1 cellular context compared by ENCODE assay signal in genomic region chr11:114400222-114400973, GRCh38.
TF ChIP-seq lines count a peak whose summit lies in the region.

TSS of gene C11orf71 (minus strand) at chr11:114400511. CDS start at chr11:114400331, 180 bp downstream.
TSS of gene RBM7 (plus strand) at chr11:114400666. CDS start at chr11:114400672, 6 bp downstream.

TF ChIP-seq in HepG2, 621 proteins besides CTCF, POLR2A, EP300 and RAD21 (continued from another document and continues in another):
- TF ChIP-seq DDIT3 (CRISPR knock-in tag; IDR thresholded peaks at IDR 0.05) (no peak), FOXO1 (CRISPR knock-in tag; IDR thresholded peaks at IDR 0.05) (no peak; the same call in 1 of the 2 replicates), KIAA2018 (CRISPR knock-in tag; IDR thresholded peaks at IDR 0.05; ENCODE audit: borderline replicate concordance) (no peak), ZNF138 (CRISPR knock-in tag; IDR thresholded peaks at IDR 0.05; ENCODE audit: low read depth) (no peak), KDM5A (IDR thresholded peaks at IDR 0.05; ENCODE audit: borderline replicate concordance, low read length) (peak; percentile 57; the same call in 1 of the 2 replicates), SP4 (CRISPR knock-in tag; IDR thresholded peaks at IDR 0.05) (peak; percentile 12; the same call in 1 of the 2 replicates), MAFK (conservative IDR thresholded peaks at IDR 0.05 in 1 of 2, IDR thresholded peaks at IDR 0.05 in 1 of 2; ENCODE audit: low read length in 2 of 2) (peak in 1 of 2 experiments; percentile 39; a peak in 1 of 4 replicates), IKZF5 (CRISPR knock-in tag; IDR thresholded peaks at IDR 0.05) (0 out of 2 replicates have a peak, but pooled peaks have one; percentile 12), GLMP (CRISPR knock-in tag; IDR thresholded peaks at IDR 0.05; ENCODE audit: borderline replicate concordance) (no peak), ZNF274 (CRISPR knock-in tag; IDR thresholded peaks at IDR 0.05) (peak; percentile 81), KDM6A (CRISPR knock-in tag; IDR thresholded peaks at IDR 0.05; ENCODE audit: low read depth) (no peak), E2F2 (CRISPR knock-in tag; IDR thresholded peaks at IDR 0.05; ENCODE audit: borderline replicate concordance) (0 out of 2 replicates have a peak, but pooled peaks have one; percentile 44), BHLHE40 (IDR thresholded peaks at IDR 0.05; ENCODE audit: low read length) (no peak; the same call in 1 of the 2 replicates), ZNF569 (CRISPR knock-in tag; IDR thresholded peaks at IDR 0.05; ENCODE audit: borderline replicate concordance) (0 out of 2 replicates have a peak, but pooled peaks have one; percentile 76), CHCHD3 (CRISPR knock-in tag; IDR thresholded peaks at IDR 0.05) (no peak), TP53 (CRISPR knock-in tag; conservative IDR thresholded peaks at IDR 0.05) (peak; percentile 81; the same call in 1 of the 2 replicates), HNRNPLL (IDR thresholded peaks at IDR 0.05; ENCODE audit: low read depth, low read length, poor library complexity, severe bottlenecking) (peak; percentile 94), ZNF747 (CRISPR knock-in tag; IDR thresholded peaks at IDR 0.05; ENCODE audit: borderline replicate concordance) (peak; percentile 37; the same call in 1 of the 2 replicates), ETV6 (CRISPR knock-in tag; conservative IDR thresholded peaks at IDR 0.05) (0 out of 2 replicates have a peak, but pooled peaks have one; percentile 63), ZNF235 (CRISPR knock-in tag; IDR thresholded peaks at IDR 0.05; ENCODE audit: borderline replicate concordance) (no peak), ZNF337 (CRISPR knock-in tag; IDR thresholded peaks at IDR 0.05; ENCODE audit: borderline replicate concordance, low read depth) (no peak; the same call in 1 of the 2 replicates), NR3C1 (CRISPR knock-in tag; IDR thresholded peaks at IDR 0.05) (no peak), ZFP91 (CRISPR knock-in tag; IDR thresholded peaks at IDR 0.05; ENCODE audit: borderline replicate concordance) (peak; percentile 98), ESRRA (CRISPR knock-in tag; IDR thresholded peaks at IDR 0.05; ENCODE audit: low read depth) (peak; percentile 63; the same call in 1 of the 2 replicates), RBM39 (IDR thresholded peaks at IDR 0.05; ENCODE audit: low read depth, low read length, poor library complexity, severe bottlenecking) (peak; percentile 95), ETV5 (CRISPR knock-in tag; IDR thresholded peaks at IDR 0.05; ENCODE audit: borderline replicate concordance) (peak; percentile 44), TBX3 (IDR thresholded peaks at IDR 0.05; ENCODE audit: borderline replicate concordance) (no peak), ZZZ3 (CRISPR knock-in tag; IDR thresholded peaks at IDR 0.05; ENCODE audit: borderline replicate concordance) (0 out of 2 replicates have a peak, but pooled peaks have one; percentile 22), ZNF782 (CRISPR knock-in tag; IDR thresholded peaks at IDR 0.05; ENCODE audit: borderline replicate concordance) (no peak), MTA3 (CRISPR knock-in tag; IDR thresholded peaks at IDR 0.05) (no peak), ZNF879 (CRISPR knock-in tag; IDR thresholded peaks at IDR 0.05) (0 out of 2 replicates have a peak, but pooled peaks have one; percentile 43), NBN (conservative IDR thresholded peaks at IDR 0.05) (no peak), ZNF704 (CRISPR knock-in tag; IDR thresholded peaks at IDR 0.05; ENCODE audit: borderline replicate concordance) (peak; percentile 91; the same call in 1 of the 2 replicates), ZNF350 (CRISPR knock-in tag; IDR thresholded peaks at IDR 0.05; ENCODE audit: borderline replicate concordance, low read depth) (peak; percentile 89; the same call in 1 of the 2 replicates), NFIB (CRISPR knock-in tag; IDR thresholded peaks at IDR 0.05; ENCODE audit: borderline replicate concordance) (no peak), SNAPC4 (CRISPR knock-in tag; IDR thresholded peaks at IDR 0.05) (peak; percentile 91; the same call in 1 of the 2 replicates)
